ENCODE assay signal across 1 cellular context in the genomic region with DNA sequence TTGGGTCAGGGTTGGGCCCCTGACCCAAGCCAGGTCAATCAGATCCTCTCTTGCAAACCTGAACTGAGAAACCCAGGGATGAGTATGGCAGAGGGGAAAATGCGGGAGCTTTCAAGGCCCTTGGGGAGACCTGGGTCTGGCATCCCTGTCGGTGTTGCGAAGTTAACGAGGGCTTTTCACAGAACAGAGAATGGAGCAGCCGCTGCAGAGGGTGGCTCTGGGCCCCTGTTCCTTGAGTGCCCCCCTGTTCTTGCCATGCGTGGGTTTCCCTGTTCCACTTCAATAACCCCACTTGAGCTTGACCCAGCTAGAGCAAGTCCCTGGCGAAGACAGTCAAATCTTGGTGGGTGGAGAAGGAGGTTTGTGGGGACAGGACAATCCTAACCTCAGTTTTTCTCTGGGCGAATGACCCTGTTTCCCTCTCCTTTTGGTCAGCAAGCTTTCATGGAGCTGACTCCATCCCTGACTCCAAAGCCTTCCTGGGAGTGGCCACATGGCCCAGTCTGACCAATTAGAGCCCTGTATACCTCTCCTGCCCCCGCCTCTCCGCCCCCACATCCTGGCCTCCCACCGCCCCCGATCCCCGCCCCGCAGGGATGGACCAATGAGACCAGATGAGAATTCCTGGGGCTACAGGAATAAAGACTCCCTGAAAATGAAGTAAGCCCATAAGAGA.
TF ChIP-seq lines count a peak whose summit lies in the region.

No MANE protein-coding gene starts in this region.

TF ChIP-seq in WTC11, 78 proteins besides CTCF, POLR2A, EP300 and RAD21 (continued from another document):
- TF ChIP-seq, protein P1, sequence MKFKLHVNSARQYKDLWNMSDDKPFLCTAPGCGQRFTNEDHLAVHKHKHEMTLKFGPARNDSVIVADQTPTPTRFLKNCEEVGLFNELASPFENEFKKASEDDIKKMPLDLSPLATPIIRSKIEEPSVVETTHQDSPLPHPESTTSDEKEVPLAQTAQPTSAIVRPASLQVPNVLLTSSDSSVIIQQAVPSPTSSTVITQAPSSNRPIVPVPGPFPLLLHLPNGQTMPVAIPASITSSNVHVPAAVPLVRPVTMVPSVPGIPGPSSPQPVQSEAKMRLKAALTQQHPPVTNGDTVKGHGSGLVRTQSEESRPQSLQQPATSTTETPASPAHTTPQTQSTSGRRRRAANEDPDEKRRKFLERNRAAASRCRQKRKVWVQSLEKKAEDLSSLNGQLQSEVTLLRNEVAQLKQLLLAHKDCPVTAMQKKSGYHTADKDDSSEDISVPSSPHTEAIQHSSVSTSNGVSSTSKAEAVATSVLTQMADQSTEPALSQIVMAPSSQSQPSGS (CRISPR knock-in tag; IDR thresholded peaks at IDR 0.05; ENCODE audit: borderline replicate concordance, low read depth) = no peak
- TF ChIP-seq, protein P2, sequence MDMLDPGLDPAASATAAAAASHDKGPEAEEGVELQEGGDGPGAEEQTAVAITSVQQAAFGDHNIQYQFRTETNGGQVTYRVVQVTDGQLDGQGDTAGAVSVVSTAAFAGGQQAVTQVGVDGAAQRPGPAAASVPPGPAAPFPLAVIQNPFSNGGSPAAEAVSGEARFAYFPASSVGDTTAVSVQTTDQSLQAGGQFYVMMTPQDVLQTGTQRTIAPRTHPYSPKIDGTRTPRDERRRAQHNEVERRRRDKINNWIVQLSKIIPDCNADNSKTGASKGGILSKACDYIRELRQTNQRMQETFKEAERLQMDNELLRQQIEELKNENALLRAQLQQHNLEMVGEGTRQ (CRISPR knock-in tag; IDR thresholded peaks at IDR 0.05) = peak; percentile 91
- TF ChIP-seq ZNF423 (CRISPR knock-in tag; IDR thresholded peaks at IDR 0.05) = no peak
- no peak for TF ChIP-seq CBFB (CRISPR knock-in tag; IDR thresholded peaks at IDR 0.05; ENCODE audit: low read depth)
- TF ChIP-seq, protein P3, sequence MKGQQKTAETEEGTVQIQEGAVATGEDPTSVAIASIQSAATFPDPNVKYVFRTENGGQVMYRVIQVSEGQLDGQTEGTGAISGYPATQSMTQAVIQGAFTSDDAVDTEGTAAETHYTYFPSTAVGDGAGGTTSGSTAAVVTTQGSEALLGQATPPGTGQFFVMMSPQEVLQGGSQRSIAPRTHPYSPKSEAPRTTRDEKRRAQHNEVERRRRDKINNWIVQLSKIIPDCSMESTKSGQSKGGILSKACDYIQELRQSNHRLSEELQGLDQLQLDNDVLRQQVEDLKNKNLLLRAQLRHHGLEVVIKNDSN (CRISPR knock-in tag; IDR thresholded peaks at IDR 0.05) = peak; percentile 88
- TF ChIP-seq, protein P4, sequence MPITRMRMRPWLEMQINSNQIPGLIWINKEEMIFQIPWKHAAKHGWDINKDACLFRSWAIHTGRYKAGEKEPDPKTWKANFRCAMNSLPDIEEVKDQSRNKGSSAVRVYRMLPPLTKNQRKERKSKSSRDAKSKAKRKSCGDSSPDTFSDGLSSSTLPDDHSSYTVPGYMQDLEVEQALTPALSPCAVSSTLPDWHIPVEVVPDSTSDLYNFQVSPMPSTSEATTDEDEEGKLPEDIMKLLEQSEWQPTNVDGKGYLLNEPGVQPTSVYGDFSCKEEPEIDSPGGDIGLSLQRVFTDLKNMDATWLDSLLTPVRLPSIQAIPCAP (CRISPR knock-in tag; IDR thresholded peaks at IDR 0.05) = no peak
- TF ChIP-seq, protein P5, sequence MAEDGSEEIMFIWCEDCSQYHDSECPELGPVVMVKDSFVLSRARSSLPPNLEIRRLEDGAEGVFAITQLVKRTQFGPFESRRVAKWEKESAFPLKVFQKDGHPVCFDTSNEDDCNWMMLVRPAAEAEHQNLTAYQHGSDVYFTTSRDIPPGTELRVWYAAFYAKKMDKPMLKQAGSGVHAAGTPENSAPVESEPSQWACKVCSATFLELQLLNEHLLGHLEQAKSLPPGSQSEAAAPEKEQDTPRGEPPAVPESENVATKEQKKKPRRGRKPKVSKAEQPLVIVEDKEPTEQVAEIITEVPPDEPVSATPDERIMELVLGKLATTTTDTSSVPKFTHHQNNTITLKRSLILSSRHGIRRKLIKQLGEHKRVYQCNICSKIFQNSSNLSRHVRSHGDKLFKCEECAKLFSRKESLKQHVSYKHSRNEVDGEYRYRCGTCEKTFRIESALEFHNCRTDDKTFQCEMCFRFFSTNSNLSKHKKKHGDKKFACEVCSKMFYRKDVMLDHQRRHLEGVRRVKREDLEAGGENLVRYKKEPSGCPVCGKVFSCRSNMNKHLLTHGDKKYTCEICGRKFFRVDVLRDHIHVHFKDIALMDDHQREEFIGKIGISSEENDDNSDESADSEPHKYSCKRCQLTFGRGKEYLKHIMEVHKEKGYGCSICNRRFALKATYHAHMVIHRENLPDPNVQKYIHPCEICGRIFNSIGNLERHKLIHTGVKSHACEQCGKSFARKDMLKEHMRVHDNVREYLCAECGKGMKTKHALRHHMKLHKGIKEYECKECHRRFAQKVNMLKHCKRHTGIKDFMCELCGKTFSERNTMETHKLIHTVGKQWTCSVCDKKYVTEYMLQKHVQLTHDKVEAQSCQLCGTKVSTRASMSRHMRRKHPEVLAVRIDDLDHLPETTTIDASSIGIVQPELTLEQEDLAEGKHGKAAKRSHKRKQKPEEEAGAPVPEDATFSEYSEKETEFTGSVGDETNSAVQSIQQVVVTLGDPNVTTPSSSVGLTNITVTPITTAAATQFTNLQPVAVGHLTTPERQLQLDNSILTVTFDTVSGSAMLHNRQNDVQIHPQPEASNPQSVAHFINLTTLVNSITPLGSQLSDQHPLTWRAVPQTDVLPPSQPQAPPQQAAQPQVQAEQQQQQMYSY (CRISPR knock-in tag; IDR thresholded peaks at IDR 0.05) = 0 out of 2 replicates have a peak, but pooled peaks have one; percentile 21
- TF ChIP-seq SP1 (CRISPR knock-in tag; conservative IDR thresholded peaks at IDR 0.05) = peak; percentile 40; the same call in 1 of the 2 replicates
